In genomic region chr1:240337795-240338194, GRCh38 we compare ENCODE assay signal across 16 cellular contexts.
DNase-seq lines count a peak whose midpoint lies in the region; ATAC-seq, FAIRE-seq and TF ChIP-seq lines count a peak whose summit lies in the region.
"Had no signal": no experiment of that assay in that cellular context is flagged by ENCODE, and none has a peak within 500 bp of the region (broad histone marks: within the 10 kb centered on the region; RNA-seq: fewer than 3 reads in every experiment).

No MANE protein-coding gene starts in this region.

- H3K4me3 Mint-ChIP-seq in brain, result peak overlapping the region in 4 of 5 experiments; percentile 30 to 76 (median 65)

- H3K4me1 Mint-ChIP-seq in brain, result peaks cover 29% of the 10 kb centered on the region

- H3K4me2 ChIP-seq in Karpas-422 (ENCODE audit: low read depth, low read length, poor library complexity, severe bottlenecking), result no peak overlapping the region

- peak; percentile 79 for FAIRE-seq in islet of Langerhans (lab: Jason Lieb, UNC)
- FAIRE-seq: G401.6, K562, keratinocyte had no signal

- intact Hi-C loops in right lobe of liver (cut with DNase I), result no loop called here

- H3K4me3 ChIP-seq in HFF-Myc (replicated peaks; ENCODE audit: low read depth, low read length) (no peak overlapping the region), Karpas-422 (ENCODE audit: low read length) (no peak overlapping the region), right lobe of liver (no peak overlapping the region)
- H3K4me3 ChIP-seq: K562, SJSA1, tibial artery had no signal

- H3K27me3 Mint-ChIP-seq in brain, result peaks cover 3% of the 10 kb centered on the region

- peaks cover 0 to 4% (median 3%) of the 10 kb centered on the region in 5 experiments for H3K9me3 Mint-ChIP-seq in brain

- TF ChIP-seq POLR2A in right lobe of liver (IDR thresholded peaks at IDR 0.05), result no peak

- no peaks in the 10 kb centered on the region for H3K36me3 ChIP-seq in Karpas-422 (ENCODE audit: insufficient read depth, low read length)
- no peaks in the 10 kb centered on the region for H3K36me3 ChIP-seq in right lobe of liver
- H3K36me3 ChIP-seq: neutrophil, SJSA1, tibial artery had no signal

- H3K27ac Mint-ChIP-seq in brain, result peak overlapping the region; percentile 45 to 95 (median 90)

- H3K79me2 ChIP-seq in Karpas-422 (ENCODE audit: low read length), result no peaks in the 10 kb centered on the region

- H4K20me1 ChIP-seq in Karpas-422 (ENCODE audit: insufficient read depth, low read depth, low read length), result no peaks in the 10 kb centered on the region

- H3K9me3 ChIP-seq in Karpas-422 (ENCODE audit: low read length), result no peaks in the 10 kb centered on the region; the same call in 1 of the 2 replicates
- no peaks in the 10 kb centered on the region for H3K9me3 ChIP-seq in right lobe of liver
- H3K9me3 ChIP-seq: neutrophil, SJSA1, tibial artery had no signal

- no peak overlapping the region for H3K9ac ChIP-seq in Karpas-422 (ENCODE audit: low read length)

- H3K27ac ChIP-seq in Karpas-422 (ENCODE audit: low read length) (no peak overlapping the region), right lobe of liver (no peak overlapping the region)
- H3K27ac ChIP-seq: neutrophil, SJSA1, tibial artery had no signal

- H3K4me1 ChIP-seq in Karpas-422 (ENCODE audit: low read length), result no peaks in the 10 kb centered on the region
- H3K4me1 ChIP-seq in right lobe of liver, result no peaks in the 10 kb centered on the region
- H3K4me1 ChIP-seq: SJSA1, tibial artery had no signal

- peak; percentile 72 for DNase-seq in HFF-Myc (ENCODE audit: extremely low read depth, low read depth)
- DNase-seq in superior temporal gyrus (ENCODE audit: extremely low spot score), result peak; percentile 58
- DNase-seq in Karpas-422, result no peak
- DNase-seq in right lobe of liver, result no peak
- DNase-seq: activated CD4-positive, alpha-beta T cell treated with anti-CD3 and anti-CD28 coated beads, Interleukin-2, amount 50 U/mL, for 48 hours; activated naive CD4-positive, alpha-beta T cell treated with anti-CD3 and anti-CD28 coated beads, Interleukin-2, amount 50 U/mL, for 16 hours; NCI-H510A had no signal

- peaks cover 16% of the 10 kb centered on the region for H3K36me3 Mint-ChIP-seq in brain

- H3K27me3 ChIP-seq in Karpas-422 (ENCODE audit: low read length) (no peaks in the 10 kb centered on the region), right lobe of liver (no peaks in the 10 kb centered on the region)
- H3K27me3 ChIP-seq: neutrophil, SJSA1, tibial artery had no signal

- no peak for TF ChIP-seq CTCF in HFF-Myc (IDR thresholded peaks at IDR 0.05; ENCODE audit: low read depth, low read length, missing control alignments)
- TF ChIP-seq CTCF in brain (conservative IDR thresholded peaks at IDR 0.05), result no peak
- TF ChIP-seq CTCF in right lobe of liver (IDR thresholded peaks at IDR 0.05), result no peak

- no peaks in the 10 kb centered on the region for H3K9me2 ChIP-seq in Karpas-422 (replicated peaks; ENCODE audit: insufficient read depth, low read length)

- 52% methylated on average over 5 of the region's 5 CpGs for WGBS in right lobe of liver (ENCODE audit: insufficient coverage, low coverage, low lambda C conversion rate, missing lambda C conversion rate)

- H2AFZ ChIP-seq in Karpas-422 (ENCODE audit: low read length), result no peak overlapping the region

- ATAC-seq in GM21737 (IDR thresholded peaks at IDR 0.05; ENCODE audit: unreplicated experiment) (no peak), right lobe of liver (no peak)
- ATAC-seq: K562 had no signal

Comparison
In these comparisons a context has a peak if more than half of its experiments do, and no peak if none do; other contexts are left out.
1. DNase-seq: peak in HFF-Myc (single experiment) and superior temporal gyrus (single experiment); none in Karpas-422 (single experiment) and right lobe of liver (0 of 3).